ENCODE assay signal across 8 cellular contexts in genomic region chr19:48724796-48725753, GRCh38. TPM values are rescaled to one million over a fixed set of nuclear protein-coding genes. Genes with fewer than 3 reads are reported as not detected.
DNase-seq lines count a peak whose midpoint lies in the region; ATAC-seq and TF ChIP-seq lines count a peak whose summit lies in the region.

No MANE protein-coding gene starts in this region.

- no peak for TF ChIP-seq CTCF in 22Rv1 (IDR thresholded peaks at IDR 0.05)
- no peak for TF ChIP-seq CTCF in osteoblast (IDR thresholded peaks at IDR 0.05; ENCODE audit: extremely low read depth, low read depth, low read length)

- H3K27me3 Mint-ChIP-seq in activated T-helper 1 cell treated with anti-CD3 and anti-CD28 coated beads, Interleukin-12 subunit alpha, Interleukin-12 subunit beta, Interleukin-2, Interleukin-4 antibody, amounts not matched to agents 30 ng/mL and 10 ng/mL and 1 ng/mL, durations not matched to agents 14 hours and 24 hours and 36 hours (ENCODE audit: insufficient read depth): no peaks in the 10 kb centered on the region

- H3K9me3 ChIP-seq in osteoblast (ENCODE audit: low read depth, low read length): no peaks in the 10 kb centered on the region

- peak overlapping the region; percentile 78 for H3K27ac Mint-ChIP-seq in activated T-helper 1 cell treated with anti-CD3 and anti-CD28 coated beads, Interleukin-12 subunit alpha, Interleukin-12 subunit beta, Interleukin-2, Interleukin-4 antibody, amounts not matched to agents 30 ng/mL and 10 ng/mL and 1 ng/mL, durations not matched to agents 14 hours and 24 hours and 36 hours

- peak overlapping the region; percentile 44 for H3K4me2 ChIP-seq in osteoblast (ENCODE audit: insufficient read depth, low read length)

- H3K4me3 Mint-ChIP-seq in activated T-helper 1 cell treated with anti-CD3 and anti-CD28 coated beads, Interleukin-12 subunit alpha, Interleukin-12 subunit beta, Interleukin-2, Interleukin-4 antibody, amounts not matched to agents 30 ng/mL and 10 ng/mL and 1 ng/mL, durations not matched to agents 14 hours and 24 hours and 36 hours: peak overlapping the region; percentile 13

- H3K27ac ChIP-seq in 22Rv1 (peak overlapping the region; percentile 42), osteoblast (ENCODE audit: low read depth, low read length) (peak overlapping the region; percentile 69)

- H3K27me3 ChIP-seq in osteoblast (ENCODE audit: insufficient read depth, low read length): no peaks in the 10 kb centered on the region

- no peak overlapping the region for H3K4me3 ChIP-seq in osteoblast (ENCODE audit: insufficient read depth, low read length)

- H4K20me1 ChIP-seq in osteoblast (ENCODE audit: insufficient read depth, low read length): no peaks in the 10 kb centered on the region

- H3K79me2 ChIP-seq in osteoblast (ENCODE audit: insufficient read depth, low read length): no peaks in the 10 kb centered on the region

- H3K36me3 Mint-ChIP-seq in activated T-helper 1 cell treated with anti-CD3 and anti-CD28 coated beads, Interleukin-12 subunit alpha, Interleukin-12 subunit beta, Interleukin-2, Interleukin-4 antibody, amounts not matched to agents 30 ng/mL and 10 ng/mL and 1 ng/mL, durations not matched to agents 14 hours and 24 hours and 36 hours (ENCODE audit: low read depth): peaks cover 17% of the 10 kb centered on the region

- ATAC-seq in HG03175 (IDR thresholded peaks at IDR 0.05; ENCODE audit: unreplicated experiment): no peak

- peak overlapping the region; percentile 91 for H2AFZ ChIP-seq in osteoblast (ENCODE audit: low read length)

- intact Hi-C loops in activated T-helper 1 cell treated with anti-CD3 and anti-CD28 coated beads, Interleukin-12 subunit alpha, Interleukin-12 subunit beta, Interleukin-2, Interleukin-4 antibody, amounts not matched to agents 30 ng/mL and 10 ng/mL and 1 ng/mL, durations not matched to agents 14 hours and 24 hours and 36 hours (cut with micrococcal nuclease): loop anchor here (1.0 to 10.0 kb wide), 4 partner anchors 11 to 1680 kb away; partner anchors contain the start of genes C19orf73, FTL, LIN7B and PPFIA3

- peaks cover 4% of the 10 kb centered on the region for H3K36me3 ChIP-seq in osteoblast (ENCODE audit: insufficient read depth, low read length)

- peak; percentile 57 for DNase-seq in GM03348 (ENCODE audit: low spot score)
- peak; percentile 74 for DNase-seq in NCI-H460 (ENCODE audit: extremely low read depth, low read depth)
- DNase-seq in activated T-helper 1 cell treated with anti-CD3 and anti-CD28 coated beads, Interleukin-12 subunit alpha, Interleukin-12 subunit beta, Interleukin-2, Interleukin-4 antibody, amounts not matched to agents 30 ng/mL and 10 ng/mL and 1 ng/mL, durations not matched to agents 14 hours and 24 hours and 36 hours (ENCODE audit: low spot score): no peak
- DNase-seq in foreskin melanocyte: peak; percentile 98
- DNase-seq in osteoblast (ENCODE audit: insufficient read length, low spot score, missing footprints): peak; percentile 97
- DNase-seq in NCI-H1048 (lab: John Stamatoyannopoulos, UW): no peak

- peaks cover 31% of the 10 kb centered on the region for H3K4me1 Mint-ChIP-seq in activated T-helper 1 cell treated with anti-CD3 and anti-CD28 coated beads, Interleukin-12 subunit alpha, Interleukin-12 subunit beta, Interleukin-2, Interleukin-4 antibody, amounts not matched to agents 30 ng/mL and 10 ng/mL and 1 ng/mL, durations not matched to agents 14 hours and 24 hours and 36 hours (ENCODE audit: low read depth)

- peaks cover 19% of the 10 kb centered on the region for H3K4me1 ChIP-seq in osteoblast (ENCODE audit: insufficient read depth, low read length)

- H3K9me3 Mint-ChIP-seq in activated T-helper 1 cell treated with anti-CD3 and anti-CD28 coated beads, Interleukin-12 subunit alpha, Interleukin-12 subunit beta, Interleukin-2, Interleukin-4 antibody, amounts not matched to agents 30 ng/mL and 10 ng/mL and 1 ng/mL, durations not matched to agents 14 hours and 24 hours and 36 hours: peaks cover 21% of the 10 kb centered on the region

RNA-seq across cellular contexts. Expression of gene MAMSTR, which starts 5.5 kb away (rescaled TPM):
- 0.32 and 0.43 TPM in 2 replicates for total RNA-seq in NCI-H460 (2014; rRNA removed; shearing (Covaris generic))
- polyA plus RNA-seq in NCI-H460 (2014; cell fraction: nucleus; rRNA removed): 0.67 and 1.7 TPM in 2 replicates
- 1.4 and 1.7 TPM in 2 replicates for total RNA-seq in activated T-helper 1 cell treated with anti-CD3 and anti-CD28 coated beads, Interleukin-12 subunit alpha, Interleukin-12 subunit beta, Interleukin-2, Interleukin-4 antibody, amounts not matched to agents 30 ng/mL and 10 ng/mL and 1 ng/mL, durations not matched to agents 14 hours and 24 hours and 36 hours
- total RNA-seq in osteoblast: 0.36 and 0.59 TPM in 2 replicates

RNA-seq across cellular contexts. Expression of gene RASIP1, which starts 15.3 kb away (rescaled TPM):
- 0.43 and 0.50 TPM in 2 replicates for total RNA-seq in NCI-H460 (2014; rRNA removed; shearing (Covaris generic))
- 0.20 and 0.88 TPM in 2 replicates for polyA plus RNA-seq in NCI-H460 (2014; cell fraction: nucleus; rRNA removed)
- 0.44 and 0.88 TPM in 2 replicates for total RNA-seq in activated T-helper 1 cell treated with anti-CD3 and anti-CD28 coated beads, Interleukin-12 subunit alpha, Interleukin-12 subunit beta, Interleukin-2, Interleukin-4 antibody, amounts not matched to agents 30 ng/mL and 10 ng/mL and 1 ng/mL, durations not matched to agents 14 hours and 24 hours and 36 hours
- 2.1 and 3.6 TPM in 2 replicates for total RNA-seq in osteoblast

RNA-seq across cellular contexts. Expression of gene IZUMO1, which starts 21.6 kb away (rescaled TPM):
- 0.15 and 0.52 TPM in 2 replicates for total RNA-seq in NCI-H460 (2014; rRNA removed; shearing (Covaris generic))
- polyA plus RNA-seq in NCI-H460 (2014; cell fraction: nucleus; rRNA removed): 0.17 and 0.31 TPM in 2 replicates
- total RNA-seq in activated T-helper 1 cell treated with anti-CD3 and anti-CD28 coated beads, Interleukin-12 subunit alpha, Interleukin-12 subunit beta, Interleukin-2, Interleukin-4 antibody, amounts not matched to agents 30 ng/mL and 10 ng/mL and 1 ng/mL, durations not matched to agents 14 hours and 24 hours and 36 hours: 0.37 TPM in 1 of 2 replicates, not detected in the other
- total RNA-seq in osteoblast: not detected in 2 replicates

RNA-seq across cellular contexts. Expression of gene FUT1, which starts 27.4 kb away (rescaled TPM):
- 1.6 and 2.3 TPM in 2 replicates for total RNA-seq in NCI-H460 (2014; rRNA removed; shearing (Covaris generic))
- polyA plus RNA-seq in NCI-H460 (2014; cell fraction: nucleus; rRNA removed): 1.6 and 3.8 TPM in 2 replicates
- total RNA-seq in activated T-helper 1 cell treated with anti-CD3 and anti-CD28 coated beads, Interleukin-12 subunit alpha, Interleukin-12 subunit beta, Interleukin-2, Interleukin-4 antibody, amounts not matched to agents 30 ng/mL and 10 ng/mL and 1 ng/mL, durations not matched to agents 14 hours and 24 hours and 36 hours: 0.54 and 0.57 TPM in 2 replicates
- total RNA-seq in osteoblast: under 0.01 TPM in 1 of 2 replicates, not detected in the other

RNA-seq across cellular contexts. Expression of gene FUT2, which starts 29.3 kb away (rescaled TPM):
- not detected in 2 replicates for total RNA-seq in NCI-H460 (2014; rRNA removed; shearing (Covaris generic))
- not detected in 2 replicates for polyA plus RNA-seq in NCI-H460 (2014; cell fraction: nucleus; rRNA removed)
- total RNA-seq in activated T-helper 1 cell treated with anti-CD3 and anti-CD28 coated beads, Interleukin-12 subunit alpha, Interleukin-12 subunit beta, Interleukin-2, Interleukin-4 antibody, amounts not matched to agents 30 ng/mL and 10 ng/mL and 1 ng/mL, durations not matched to agents 14 hours and 24 hours and 36 hours: not detected in 2 replicates
- not detected in 2 replicates for total RNA-seq in osteoblast

Comparison
In these comparisons a context has a peak if more than half of its experiments do, and no peak if none do; other contexts are left out.
1. DNase-seq: peak in GM03348 (single experiment), NCI-H460 (single experiment), foreskin melanocyte (single experiment) and osteoblast (single experiment); none in activated T-helper 1 cell treated with anti-CD3 and anti-CD28 coated beads, Interleukin-12 subunit alpha, Interleukin-12 subunit beta, Interleukin-2, Interleukin-4 antibody, amounts not matched to agents 30 ng/mL and 10 ng/mL and 1 ng/mL, durations not matched to agents 14 hours and 24 hours and 36 hours (single experiment) and NCI-H1048 (single experiment).